ENCODE assay signal across 19 cellular contexts in genomic region chr2:85733121-85733960, GRCh38. TPM values are rescaled to one million over a fixed set of nuclear protein-coding genes. Genes with fewer than 3 reads are reported as not detected.
DNase-seq lines count a peak whose midpoint lies in the region; ATAC-seq, FAIRE-seq and TF ChIP-seq lines count a peak whose summit lies in the region.
"Had no signal": no experiment of that assay in that cellular context is flagged by ENCODE, and none has a peak within 500 bp of the region (broad histone marks: within the 10 kb centered on the region; RNA-seq: fewer than 3 reads in every experiment).

No MANE protein-coding gene starts in this region.

- FAIRE-seq in HTR-8/SVneo (lab: Jason Lieb, UNC) = no peak
- FAIRE-seq: endometrium, frontal cortex had no signal

- in situ Hi-C loops in brain microvascular endothelial cell (cut with HindIII; ENCODE audit: low pct_ligation_motif_present, low sequenced_read_pairs) = no loop called here

- no peak for ATAC-seq in stimulated activated naive CD8-positive, alpha-beta T cell treated with anti-CD3 and anti-CD28 coated beads, Interleukin-15, amount 100 ng/mL, for 72 hours
- ATAC-seq in stimulated activated naive CD8-positive, alpha-beta T cell treated with anti-CD3 and anti-CD28 coated beads, Interleukin-15, Interleukin-2, amounts not matched to agents 100 U/mL and 50 U/mL, for 24 hours = no peak
- ATAC-seq: lower lobe of right lung, WTC11 had no signal

- H3K9me3 Mint-ChIP-seq in stimulated activated naive CD8-positive, alpha-beta T cell treated with anti-CD3 and anti-CD28 coated beads, Interleukin-15, amount 100 ng/mL, for 72 hours = no peaks in the 10 kb centered on the region
- H3K9me3 Mint-ChIP-seq: naive B cell; stimulated activated naive CD8-positive, alpha-beta T cell treated with anti-CD3 and anti-CD28 coated beads, Interleukin-15, Interleukin-2, amounts not matched to agents 100 ng/mL and 50 ng/mL, for 24 hours; WTC11 had no signal

- no peak overlapping the region for H3K4me3 Mint-ChIP-seq in stimulated activated naive CD8-positive, alpha-beta T cell treated with anti-CD3 and anti-CD28 coated beads, Interleukin-15, amount 100 ng/mL, for 72 hours
- H3K4me3 Mint-ChIP-seq: naive B cell; stimulated activated naive CD8-positive, alpha-beta T cell treated with anti-CD3 and anti-CD28 coated beads, Interleukin-15, Interleukin-2, amounts not matched to agents 100 ng/mL and 50 ng/mL, for 24 hours; WTC11 had no signal

- H3K36me3 ChIP-seq in SJCRH30 = no peaks in the 10 kb centered on the region
- no peaks in the 10 kb centered on the region for H3K36me3 ChIP-seq in brain microvascular endothelial cell (replicated peaks)
- H3K36me3 ChIP-seq: HAP-1, lower lobe of right lung had no signal

- peaks cover 21% of the 10 kb centered on the region for H3K27me3 Mint-ChIP-seq in stimulated activated naive CD8-positive, alpha-beta T cell treated with anti-CD3 and anti-CD28 coated beads, Interleukin-15, amount 100 ng/mL, for 72 hours

- H3K4me1 ChIP-seq in SJCRH30 = peaks cover 50% of the 10 kb centered on the region
- H3K4me1 ChIP-seq: HAP-1 had no signal

- H3K9me3 ChIP-seq in SJCRH30 (replicated peaks) = no peaks in the 10 kb centered on the region
- H3K9me3 ChIP-seq: HAP-1, lower lobe of right lung had no signal

- peak overlapping the region; percentile 21 to 62 for H3K27ac Mint-ChIP-seq in stimulated activated naive CD8-positive, alpha-beta T cell treated with anti-CD3 and anti-CD28 coated beads, Interleukin-15, amount 100 ng/mL, for 72 hours
- H3K27ac Mint-ChIP-seq: stimulated activated naive CD8-positive, alpha-beta T cell treated with anti-CD3 and anti-CD28 coated beads, Interleukin-15, Interleukin-2, amounts not matched to agents 100 ng/mL and 50 ng/mL, for 24 hours; WTC11 had no signal

- H3K27me3 ChIP-seq in SJCRH30 = no peaks in the 10 kb centered on the region
- H3K27me3 ChIP-seq in brain microvascular endothelial cell (replicated peaks) = no peaks in the 10 kb centered on the region

- TF ChIP-seq CTCF in brain microvascular endothelial cell (IDR thresholded peaks at IDR 0.05; ENCODE audit: low read depth, low read length, missing control alignments) = no peak

- H3K4me3 ChIP-seq in SJCRH30 = no peak overlapping the region
- no peak overlapping the region for H3K4me3 ChIP-seq in brain microvascular endothelial cell (ENCODE audit: low read depth, low read length)
- H3K4me3 ChIP-seq: HAP-1, lower lobe of right lung had no signal

- H3K4me1 Mint-ChIP-seq in stimulated activated naive CD8-positive, alpha-beta T cell treated with anti-CD3 and anti-CD28 coated beads, Interleukin-15, amount 100 ng/mL, for 72 hours = peaks cover 9% of the 10 kb centered on the region
- H3K4me1 Mint-ChIP-seq: WTC11 had no signal

- DNase-seq in stimulated activated naive CD8-positive, alpha-beta T cell treated with anti-CD3 and anti-CD28 coated beads, Interleukin-15, amount 100 ng/mL, for 72 hours = no peak
- no peak for DNase-seq in stimulated activated naive CD8-positive, alpha-beta T cell treated with anti-CD3 and anti-CD28 coated beads, Interleukin-15, Interleukin-2, amounts not matched to agents 100 U/mL and 50 U/mL, for 24 hours
- DNase-seq in SJCRH30 (peak; percentile 95 to 97), myocyte (ENCODE audit: low read depth) (peak; percentile 99), cerebellar nuclear complex (lab: John Stamatoyannopoulos, UW) (no peak), brain microvascular endothelial cell (no peak), HTR-8/SVneo (ENCODE audit: insufficient read length, low spot score) (no peak), NCI-H1105 treated with DMSO at 0.1 percent for 48 hours (lab: John Stamatoyannopoulos, UW) (no peak)
- DNase-seq: central memory CD4-positive, alpha-beta T cell; COR-L47; lower lobe of right lung; MM.1S; naive B cell; NCI-H1930 had no signal

- H3K27ac ChIP-seq in SJCRH30 (peak overlapping the region; percentile 77), brain microvascular endothelial cell (no peak overlapping the region)
- H3K27ac ChIP-seq: lower lobe of right lung had no signal

RNA-seq across cellular contexts. Expression of gene ATOH8, which starts 20.4 kb away (rescaled TPM):
- total RNA-seq in SJCRH30 (2014; rRNA removed; shearing (Covaris generic)) = 98.9 and 107 TPM in 2 replicates
- 7.2 and 8.3 TPM in 2 replicates for total RNA-seq in myocyte
- 3.1 TPM for polyA plus RNA-seq in myocyte (2012)

RNA-seq across cellular contexts. Expression of gene GNLY, which starts 39.2 kb away (rescaled TPM):
- not detected in 2 replicates for total RNA-seq in SJCRH30 (2014; rRNA removed; shearing (Covaris generic))
- total RNA-seq in myocyte = 1.4 TPM in 1 of 2 replicates, not detected in the other
- 0.14 TPM for polyA plus RNA-seq in myocyte (2012)
- total RNA-seq: frontal cortex, WTC11 had no signal

Comparison
In these comparisons a context has a peak if more than half of its experiments do, and no peak if none do; other contexts are left out.
1. DNase-seq: peak in SJCRH30 (2 of 2) and myocyte (single experiment); none in stimulated activated naive CD8-positive, alpha-beta T cell treated with anti-CD3 and anti-CD28 coated beads, Interleukin-15, amount 100 ng/mL, for 72 hours (0 of 2), stimulated activated naive CD8-positive, alpha-beta T cell treated with anti-CD3 and anti-CD28 coated beads, Interleukin-15, Interleukin-2, amounts not matched to agents 100 U/mL and 50 U/mL, for 24 hours (single experiment), cerebellar nuclear complex (0 of 2), brain microvascular endothelial cell (single experiment), HTR-8/SVneo (single experiment) and NCI-H1105 treated with DMSO at 0.1 percent for 48 hours (single experiment).
2. RNA of gene ATOH8, which starts 20.4 kb away (total RNA-seq): 98.9 to 107 TPM in SJCRH30; 7.2 to 8.3 TPM in myocyte; every median in the first group is over 10 times any median in the second.